In the genomic region with DNA sequence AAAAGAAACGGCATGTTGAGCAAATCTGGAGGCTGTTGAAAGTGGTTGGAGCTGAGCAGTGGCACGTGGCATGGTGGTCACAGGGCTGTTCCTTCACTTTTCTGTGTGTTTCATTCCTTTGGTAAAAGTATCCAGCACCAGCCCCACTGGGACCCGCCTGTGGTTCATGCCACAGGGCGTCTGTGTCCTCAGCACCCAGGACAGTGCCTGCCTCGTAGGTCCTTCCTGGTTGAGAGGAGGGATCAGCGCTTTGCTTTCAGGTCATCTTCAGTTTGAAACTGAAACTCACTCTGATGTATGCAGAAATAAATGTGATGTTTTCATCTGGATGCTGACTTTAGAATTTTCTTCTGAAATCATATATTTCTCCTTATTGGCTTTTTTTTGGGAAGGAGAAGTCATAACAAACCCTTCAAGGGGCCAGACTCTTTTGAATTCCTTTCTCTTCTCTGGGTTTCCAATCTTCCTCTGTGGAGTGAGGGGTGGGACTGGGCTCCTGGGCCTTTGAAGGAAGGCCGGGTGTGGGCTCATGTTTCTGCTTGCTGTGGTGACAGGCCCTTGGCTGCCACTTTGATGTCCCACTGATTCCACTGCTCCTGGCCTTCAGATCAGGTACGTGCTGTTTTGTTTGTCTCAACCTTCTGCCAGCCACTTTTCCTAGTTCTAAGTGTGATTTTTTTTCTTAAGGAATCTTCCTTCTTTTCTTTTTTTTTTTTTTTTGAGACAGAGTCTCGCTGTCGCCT, we compare ENCODE assay signal across 14 cellular contexts. TPM values are rescaled to one million over a fixed set of nuclear protein-coding genes. Genes with fewer than 3 reads are reported as not detected.
DNase-seq lines count a peak whose midpoint lies in the region; ATAC-seq, FAIRE-seq and TF ChIP-seq lines count a peak whose summit lies in the region.
"Had no signal": no experiment of that assay in that cellular context is flagged by ENCODE, and none has a peak within 500 bp of the region (broad histone marks: within the 10 kb centered on the region; RNA-seq: fewer than 3 reads in every experiment).

No MANE protein-coding gene starts in this region.

- H3K4me1 ChIP-seq in right atrium auricular region (peaks cover 0 to 31% of the 10 kb centered on the region in 2 donors), KMS-11 (ENCODE audit: low read depth, poor library complexity, severe bottlenecking) (peaks cover 10% of the 10 kb centered on the region), GM12878 (ENCODE audit: control insufficient read depth, insufficient read depth, low read length) (peaks cover 22% of the 10 kb centered on the region), PC-9 (replicated peaks; ENCODE audit: insufficient read depth) (no peaks in the 10 kb centered on the region)
- H3K4me1 ChIP-seq: body of pancreas had no signal

- intact Hi-C loops in Right ventricle myocardium superior (cut with DNase I), result no loop called here
- intact Hi-C loops in GM12878 (cut with micrococcal nuclease; ENCODE audit: unreplicated experiment), result no loop called here
- intact Hi-C loops in PC-9 (cut with micrococcal nuclease; ENCODE audit: unreplicated experiment), result no loop called here

- H3K27ac ChIP-seq in right atrium auricular region (no peak overlapping the region), KMS-11 (no peak overlapping the region), GM12878 (ENCODE audit: control insufficient read depth, insufficient read depth) (no peak overlapping the region; the same call in 1 of the 2 replicates), PC-9 (no peak overlapping the region)
- H3K27ac ChIP-seq: body of pancreas, epithelial cell of prostate had no signal

- SMC1A ChIA-PET in GM12878 (lab: Charles Lee; ENCODE audit: uncharacterized antibody, unreplicated experiment), result interaction anchor here (1.1 to 1.7 kb wide), 4 partner anchors 11 to 23 kb away, joined by 3 to 4 read pairs (median 3); no protein-coding TSS in a partner anchor

- no peak for TF ChIP-seq RAD21 in GM12878 (IDR thresholded peaks at IDR 0.05; ENCODE audit: insufficient read depth, low read depth, low read length)

- BruUV-seq in GM12878 (replicated peaks; lab: Mats Ljungman, UMichigan) (no TSS peak), PC-9 (replicated peaks; lab: Mats Ljungman, UMichigan) (no TSS peak)

- FAIRE-seq in GM12878 (lab: Jason Lieb, UNC), result peak; percentile 64

- peaks cover 78% of the 10 kb centered on the region for H3K4me1 Mint-ChIP-seq in stimulated activated naive CD8-positive, alpha-beta T cell treated with anti-CD3 and anti-CD28 coated beads, Interleukin-15, Interleukin-2, amounts not matched to agents 100 ng/mL and 50 ng/mL, for 24 hours (ENCODE audit: low read depth)

- DNase-seq in Right ventricle myocardium superior (no peak), right atrium auricular region (ENCODE audit: low spot score) (no peak), GM12878 (ENCODE audit: low read depth, low spot score) (no peak), PC-9 (no peak)
- DNase-seq: body of pancreas, GF-D8, MG63, NCI-H526 had no signal

- no peaks in the 10 kb centered on the region for H3K9me3 Mint-ChIP-seq in stimulated activated naive CD8-positive, alpha-beta T cell treated with anti-CD3 and anti-CD28 coated beads, Interleukin-15, Interleukin-2, amounts not matched to agents 100 ng/mL and 50 ng/mL, for 24 hours

- no peak overlapping the region for H3K4me3 ChIP-seq in right atrium auricular region
- H3K4me3 ChIP-seq in KMS-11 (IDR thresholded peaks at IDR 0.05; ENCODE audit: insufficient read depth, low read depth, low read length), result no peak overlapping the region
- H3K4me3 ChIP-seq in GM12878, result no peak overlapping the region
- no peak overlapping the region for H3K4me3 ChIP-seq in PC-9
- H3K4me3 ChIP-seq: body of pancreas, MG63, smooth muscle cell had no signal

- H3K27me3 Mint-ChIP-seq in stimulated activated naive CD8-positive, alpha-beta T cell treated with anti-CD3 and anti-CD28 coated beads, Interleukin-15, Interleukin-2, amounts not matched to agents 100 ng/mL and 50 ng/mL, for 24 hours, result no peaks in the 10 kb centered on the region

- H3K4me3 Mint-ChIP-seq in stimulated activated naive CD8-positive, alpha-beta T cell treated with anti-CD3 and anti-CD28 coated beads, Interleukin-15, Interleukin-2, amounts not matched to agents 100 ng/mL and 50 ng/mL, for 24 hours, result peak overlapping the region; percentile 20

- peaks cover 35% of the 10 kb centered on the region for H3K36me3 Mint-ChIP-seq in stimulated activated naive CD8-positive, alpha-beta T cell treated with anti-CD3 and anti-CD28 coated beads, Interleukin-15, Interleukin-2, amounts not matched to agents 100 ng/mL and 50 ng/mL, for 24 hours (ENCODE audit: low read depth)

- POLR2A ChIA-PET in GM12878 (lab: Charles Lee) (no interaction called here), PC-9 (lab: Charles Lee; ENCODE audit: unreplicated experiment) (no interaction called here)

- TF ChIP-seq POLR2A in GM12878 (IDR thresholded peaks at IDR 0.05; ENCODE audit: low read depth, low read length), result no peak

- H2AFZ ChIP-seq in KMS-11 (ENCODE audit: low read depth) (no peak overlapping the region), GM12878 (ENCODE audit: control insufficient read depth, low read depth, low read length) (no peak overlapping the region), PC-9 (no peak overlapping the region)

- RAD21 ChIA-PET in GM12878 (lab: Charles Lee; ENCODE audit: unreplicated experiment), result interaction anchor here (1.2 to 1.7 kb wide), 2 partner anchors 14 to 30 kb away, joined by 3 to 4 read pairs; no protein-coding TSS in a partner anchor

- 21% methylated on average over 8 of the region's 10 CpGs for WGBS in GM12878 (ENCODE audit: insufficient coverage, insufficient replicate concordance, low lambda C conversion rate, missing lambda C conversion rate)

- peak overlapping the region; percentile 71 for H3K27ac Mint-ChIP-seq in stimulated activated naive CD8-positive, alpha-beta T cell treated with anti-CD3 and anti-CD28 coated beads, Interleukin-15, Interleukin-2, amounts not matched to agents 100 ng/mL and 50 ng/mL, for 24 hours

- 0 out of 2 replicates have a peak, but pooled peaks cover 4% of the 10 kb centered on the region for H3F3A ChIP-seq in PC-9 (ENCODE audit: insufficient read depth, low read depth)

- H3K36me3 ChIP-seq in right atrium auricular region, result peaks cover 7% of the 10 kb centered on the region
- no peaks in the 10 kb centered on the region for H3K36me3 ChIP-seq in KMS-11 (ENCODE audit: insufficient read depth)
- H3K36me3 ChIP-seq in GM12878 (ENCODE audit: control insufficient read depth in 2 of 2, insufficient read depth in 2 of 2, low read length in 1 of 2), result peaks cover 14 to 16% of the 10 kb centered on the region in 2 experiments
- 0 out of 2 replicates have a peak, but pooled peaks cover 6% of the 10 kb centered on the region for H3K36me3 ChIP-seq in PC-9 (ENCODE audit: low read depth)

- TF ChIP-seq EP300 in GM12878 (IDR thresholded peaks at IDR 0.05; ENCODE audit: borderline replicate concordance in 1 of 2, control insufficient read depth in 1 of 2, low read depth in 2 of 2, low read length in 2 of 2), result no peak

- H3K9me2 ChIP-seq in PC-9 (ENCODE audit: insufficient read depth), result no peaks in the 10 kb centered on the region

- in situ Hi-C loops in GM12878 (cut with MboI), result no loop called here

- H4K20me1 ChIP-seq in KMS-11 (ENCODE audit: insufficient read depth), result no peaks in the 10 kb centered on the region
- peaks cover 7% of the 10 kb centered on the region; the same call in 1 of the 2 replicates for H4K20me1 ChIP-seq in GM12878 (ENCODE audit: control insufficient read depth, insufficient read depth)
- peaks cover 58% of the 10 kb centered on the region for H4K20me1 ChIP-seq in PC-9 (ENCODE audit: insufficient read depth)

- H3K9ac ChIP-seq in KMS-11 (no peak overlapping the region), GM12878 (ENCODE audit: control insufficient read depth, insufficient read depth, low read length) (no peak overlapping the region)

- H3K4me2 ChIP-seq in KMS-11, result peak overlapping the region; percentile 50; the same call in 1 of the 2 replicates
- peak overlapping the region; percentile 55; the same call in 1 of the 2 replicates for H3K4me2 ChIP-seq in GM12878 (ENCODE audit: control insufficient read depth, insufficient read depth)
- H3K4me2 ChIP-seq in PC-9, result no peak overlapping the region
- H3K4me2 ChIP-seq: smooth muscle cell had no signal

- no peaks in the 10 kb centered on the region for H3K79me2 ChIP-seq in KMS-11 (ENCODE audit: insufficient read depth, low read depth)
- peaks cover 62% of the 10 kb centered on the region for H3K79me2 ChIP-seq in GM12878 (ENCODE audit: control insufficient read depth, insufficient read depth, low read length)
- peaks cover 50% of the 10 kb centered on the region for H3K79me2 ChIP-seq in PC-9 (ENCODE audit: low read depth)

- peaks cover 0 to 5% of the 10 kb centered on the region in 2 donors for H3K9me3 ChIP-seq in right atrium auricular region
- no peaks in the 10 kb centered on the region; the same call in 1 of the 3 replicates for H3K9me3 ChIP-seq in GM12878 (replicated peaks; ENCODE audit: control insufficient read depth, insufficient read depth, low read length)
- H3K9me3 ChIP-seq in PC-9 (ENCODE audit: insufficient read depth, low read depth), result no peaks in the 10 kb centered on the region
- H3K9me3 ChIP-seq: body of pancreas had no signal

- H3K27me3 ChIP-seq in right atrium auricular region (no peaks in the 10 kb centered on the region), KMS-11 (ENCODE audit: insufficient read depth, low read depth) (no peaks in the 10 kb centered on the region), GM12878 (replicated peaks in 1 of 2; ENCODE audit: control insufficient read depth in 2 of 2, insufficient read depth in 2 of 2, low read length in 1 of 2) (no peaks in the 10 kb centered on the region), PC-9 (ENCODE audit: insufficient read depth, low read depth) (no peaks in the 10 kb centered on the region)
- H3K27me3 ChIP-seq: body of pancreas, MG63 had no signal

- TF ChIP-seq CTCF in right atrium auricular region (IDR thresholded peaks at IDR 0.05) (no peak), KMS-11 (conservative IDR thresholded peaks at IDR 0.05; ENCODE audit: low read depth, low read length) (no peak), GM12878 (IDR thresholded peaks at IDR 0.05 in 2 of 3, conservative IDR thresholded peaks at IDR 0.05 in 1 of 3; ENCODE audit: control insufficient read depth in 2 of 3, extremely low read depth in 1 of 3, insufficient read depth in 1 of 3, low read depth in 3 of 3, low read length in 3 of 3) (no peak), PC-9 (conservative IDR thresholded peaks at IDR 0.05) (no peak)

- ATAC-seq in Right ventricle myocardium superior (ENCODE audit: poor library complexity) (peak; percentile 65), GM12878 (peak; percentile 96), GM19328 (IDR thresholded peaks at IDR 0.05; ENCODE audit: unreplicated experiment) (no peak), HG02623 (IDR thresholded peaks at IDR 0.05; ENCODE audit: unreplicated experiment) (no peak)
- ATAC-seq: body of pancreas had no signal

- CTCF ChIA-PET in GM12878 (lab: Yijun Ruan, JAX) (interaction anchor here (0.7 to 1.7 kb wide), 3 partner anchors 10 to 32 kb away, joined by 3 to 5 read pairs (median 5); partner anchors contain the start of gene TBC1D22A), PC-9 (lab: Charles Lee) (no interaction called here)

RNA-seq across cellular contexts. Expression of gene TBC1D22A, which starts 26.1 kb away (rescaled TPM):
- total RNA-seq in Right ventricle myocardium superior, result 14.0 TPM
- total RNA-seq in right atrium auricular region, result 10 to 100 TPM; 11.5 to 15.4 TPM
- 103 and 120 TPM in 2 replicates for total RNA-seq in GM12878 (2013; cell fraction: nucleolus; rRNA removed)
- 25.2 and 27.7 TPM in 2 replicates for total RNA-seq in GM12878 (2014; rRNA removed)
- total RNA-seq in GM12878 (2014; rRNA removed; fragmentation: Illumina TruSeq; extraction: Trizol), result 9.8 and 9.9 TPM in 2 replicates
- total RNA-seq in GM12878 (2021), result 44.7 and 45.5 TPM in 2 replicates
- 16.4 TPM for polyA plus RNA-seq in GM12878 (2011; ENCODE audit: low read depth)
- polyA plus RNA-seq in GM12878 (2011; rRNA removed), result 30.9 and 41.8 TPM in 2 replicates
- polyA plus RNA-seq in GM12878 (2011; cell fraction: cytosol; rRNA removed), result 45.0 and 49.5 TPM in 2 replicates
- 43.1 and 44.1 TPM in 2 replicates for polyA plus RNA-seq in GM12878 (2011; cell fraction: nucleus; rRNA removed)
- 44.7 and 50.1 TPM in 2 replicates for polyA plus RNA-seq in GM12878 (2012)
- polyA plus RNA-seq in GM12878 (2014; fragmentation: Illumina TruSeq; extraction: Trizol), result 18.6 and 24.1 TPM in 2 replicates
- polyA plus RNA-seq in GM12878 (2014; fragmentation: Nextera tagmentation; extraction: Ambion mirVana), result 1 to 10 TPM in 1 of 2 experiments, under 1 TPM in 1; 0.63 to 2.6 TPM
- 30.9 and 35.2 TPM in 2 replicates for polyA plus RNA-seq in GM12878 (2014; rRNA removed)
- polyA plus RNA-seq in GM12878 (2016; fragmentation: Nextera tagmentation; extraction: Ambion mirVana), result 10 to 100 TPM; 27.0 to 32.9 TPM
- polyA minus RNA-seq in GM12878 (2011; rRNA and poly(A)+ RNA removed), result 39.3 and 47.8 TPM in 2 replicates
- 18.0 and 23.3 TPM in 2 replicates for polyA minus RNA-seq in GM12878 (2011; cell fraction: cytosol; rRNA and poly(A)+ RNA removed)
- polyA minus RNA-seq in GM12878 (2011; cell fraction: nucleus; rRNA and poly(A)+ RNA removed), result 34.8 and 46.1 TPM in 2 replicates
- total RNA-seq in PC-9 (2021), result 40.3 and 41.4 TPM in 2 replicates

RNA-seq across cellular contexts. Expression of gene CERK, which starts 50.5 kb away (rescaled TPM):
- total RNA-seq in Right ventricle myocardium superior (69.0 TPM), right atrium auricular region (10 to 100 TPM; 46.0 to 59.8 TPM), GM12878 (2014; rRNA removed) (40.3 and 40.6 TPM in 2 replicates), GM12878 (2014; rRNA removed; fragmentation: Illumina TruSeq; extraction: Trizol) (30.8 and 32.6 TPM in 2 replicates), GM12878 (2021) (41.1 and 42.0 TPM in 2 replicates), PC-9 (2021) (24.9 and 25.9 TPM in 2 replicates)
- 35.5 and 35.9 TPM in 2 replicates for total RNA-seq in GM12878 (2013; cell fraction: nucleolus; rRNA removed)
- polyA plus RNA-seq in GM12878 (2011; ENCODE audit: low read depth), result 11.5 TPM
- polyA plus RNA-seq in GM12878 (2011; rRNA removed) (25.3 and 27.8 TPM in 2 replicates), GM12878 (2014; fragmentation: Illumina TruSeq; extraction: Trizol) (15.3 and 26.8 TPM in 2 replicates), GM12878 (2014; fragmentation: Nextera tagmentation; extraction: Ambion mirVana) (1 to 10 TPM; 4.0 to 5.8 TPM), GM12878 (2014; rRNA removed) (39.8 and 46.9 TPM in 2 replicates), GM12878 (2016; fragmentation: Nextera tagmentation; extraction: Ambion mirVana) (10 to 100 TPM; 26.9 to 35.6 TPM)
- 28.7 and 34.2 TPM in 2 replicates for polyA plus RNA-seq in GM12878 (2011; cell fraction: cytosol; rRNA removed)
- polyA plus RNA-seq in GM12878 (2011; cell fraction: nucleus; rRNA removed), result 14.9 and 21.7 TPM in 2 replicates
- polyA plus RNA-seq in GM12878 (2012), result 18.6 and 19.3 TPM in 2 replicates
- polyA minus RNA-seq in GM12878 (2011; rRNA and poly(A)+ RNA removed), result 37.7 and 40.8 TPM in 2 replicates
- 13.1 and 15.7 TPM in 2 replicates for polyA minus RNA-seq in GM12878 (2011; cell fraction: cytosol; rRNA and poly(A)+ RNA removed)
- polyA minus RNA-seq in GM12878 (2011; cell fraction: nucleus; rRNA and poly(A)+ RNA removed), result 10.8 and 24.0 TPM in 2 replicates

Comparison
In these comparisons a context has a peak if more than half of its experiments do, and no peak if none do; other contexts are left out.
1. ATAC-seq: peak in Right ventricle myocardium superior (single experiment) and GM12878 (single experiment); none in GM19328 (single experiment) and HG02623 (single experiment).